In genomic region chr17:72654746-72655145, GRCh38 we compare ENCODE assay signal across 25 cellular contexts.
DNase-seq lines count a peak whose midpoint lies in the region; ATAC-seq and TF ChIP-seq lines count a peak whose summit lies in the region.
"Had no signal": no experiment of that assay in that cellular context is flagged by ENCODE, and none has a peak within 500 bp of the region (broad histone marks: within the 10 kb centered on the region; RNA-seq: fewer than 3 reads in every experiment).

No MANE protein-coding gene starts in this region.

- H2BK12ac ChIP-seq in neuronal stem cell (ENCODE audit: low read length) = no peak overlapping the region

- H3K4me3 ChIP-seq in neuronal stem cell (ENCODE audit: low read length in 2 of 2) = no peak overlapping the region
- H3K4me3 ChIP-seq in colonic mucosa = no peak overlapping the region

- H2BK120ac ChIP-seq in neuronal stem cell (ENCODE audit: low read depth, low read length) = no peak overlapping the region

- no CpG with 5 or more reads among the region's 12 CpGs for WGBS in neuronal stem cell (ENCODE audit: extremely low coverage in 2 of 2, insufficient read length in 2 of 2, insufficient replicate concordance in 1 of 2), 2 donors

- H3K79me1 ChIP-seq in neuronal stem cell (ENCODE audit: low read depth, low read length) = no peaks in the 10 kb centered on the region

- no peaks in the 10 kb centered on the region for H3K9me3 ChIP-seq in neuronal stem cell (replicated peaks in 1 of 2; ENCODE audit: control insufficient read depth in 2 of 2, insufficient read depth in 1 of 2, low read depth in 1 of 2, low read length in 2 of 2)
- H3K9me3 ChIP-seq in colonic mucosa = no peaks in the 10 kb centered on the region

- peak; percentile 75 for DNase-seq in COLO829 (ENCODE audit: low spot score)
- DNase-seq in SW480 (ENCODE audit: low spot score) = peak; percentile 55
- no peak for DNase-seq in left colon
- DNase-seq in neuronal stem cell (ENCODE audit: low spot score) = no peak
- no peak for DNase-seq in colonic mucosa
- no peak for DNase-seq in endothelial cell (ENCODE audit: low spot score)
- DNase-seq in activated CD4-positive, alpha-beta T cell treated with anti-CD3 and anti-CD28 coated beads, Interleukin-2, amount 10 ng/mL, durations not matched to agents 7 days and 5 days = no peak
- no peak for DNase-seq in stimulated activated CD4-positive, alpha-beta T cell treated with anti-CD3 and anti-CD28 coated beads, Interleukin-15, amount 100 ng/mL, for 24 hours
- DNase-seq: 8988T; AML-193; CD8-positive, alpha-beta memory T cell; DMS53; EL; H7; HFFc6; KBM-7; NCI-H1092; NCI-H1436 treated with DMSO at 0.1 percent for 48 hours; NCI-H2029; NCI-H2227 treated with DMSO at 0.1 percent for 48 hours; NCI-H510A; NK-92 treated with Interleukin-12 subunit alpha and Interleukin-12 subunit beta, amount 100 ng/mL, for 24 hours; Right ventricle myocardium superior had no signal

- POLR2A ChIA-PET in activated CD4-positive, alpha-beta T cell treated with anti-CD3 and anti-CD28 coated beads, Interleukin-2, amount 10 ng/mL, durations not matched to agents 7 days and 5 days (lab: Charles Lee) = no interaction called here

- peaks cover 0 to 3% (median 0%) of the 10 kb centered on the region in 3 experiments for H3K27me3 ChIP-seq in neuronal stem cell (ENCODE audit: control insufficient read depth in 3 of 3, insufficient read depth in 3 of 3, low read depth in 1 of 3, low read length in 3 of 3)
- no peaks in the 10 kb centered on the region for H3K27me3 ChIP-seq in colonic mucosa

- H2AFZ ChIP-seq in neuronal stem cell (ENCODE audit: low read length) = no peak overlapping the region

- peaks cover 4% of the 10 kb centered on the region for H3K27me3 Mint-ChIP-seq in endothelial cell (ENCODE audit: unreplicated experiment)
- H3K27me3 Mint-ChIP-seq in activated CD4-positive, alpha-beta T cell treated with anti-CD3 and anti-CD28 coated beads, Interleukin-2, amount 10 ng/mL, durations not matched to agents 7 days and 5 days = no peaks in the 10 kb centered on the region

- H3K4me1 ChIP-seq in neuronal stem cell (ENCODE audit: control insufficient read depth in 2 of 2, insufficient read depth in 1 of 2, low read depth in 1 of 2, low read length in 2 of 2) = peaks cover 2 to 5% of the 10 kb centered on the region in 2 donors
- H3K4me1 ChIP-seq in colonic mucosa = no peaks in the 10 kb centered on the region

- H3K4me1 Mint-ChIP-seq in endothelial cell (ENCODE audit: unreplicated experiment) = peaks cover 5% of the 10 kb centered on the region
- H3K4me1 Mint-ChIP-seq in activated CD4-positive, alpha-beta T cell treated with anti-CD3 and anti-CD28 coated beads, Interleukin-2, amount 10 ng/mL, durations not matched to agents 7 days and 5 days = no peaks in the 10 kb centered on the region
- H3K4me1 Mint-ChIP-seq: CD8-positive, alpha-beta memory T cell had no signal

- H3K36me3 Mint-ChIP-seq in endothelial cell (ENCODE audit: low read depth, unreplicated experiment) = no peaks in the 10 kb centered on the region
- no peaks in the 10 kb centered on the region for H3K36me3 Mint-ChIP-seq in activated CD4-positive, alpha-beta T cell treated with anti-CD3 and anti-CD28 coated beads, Interleukin-2, amount 10 ng/mL, durations not matched to agents 7 days and 5 days (ENCODE audit: low read depth)
- H3K36me3 Mint-ChIP-seq: CD8-positive, alpha-beta memory T cell had no signal

- peak overlapping the region; percentile 33 for H2BK15ac ChIP-seq in neuronal stem cell (ENCODE audit: low read length)

- no peak overlapping the region for H4K8ac ChIP-seq in neuronal stem cell (ENCODE audit: low read depth, low read length)

- intact Hi-C loops in left colon (cut with DNase I, micrococcal nuclease) (no loop called here), colonic mucosa (cut with DNase I) (loop anchor here (5.0 kb wide), 1 partner anchor 92 kb away; no protein-coding TSS in a partner anchor)

- H3K14ac ChIP-seq in neuronal stem cell (ENCODE audit: low read length) = peak overlapping the region; percentile 17

- no peak overlapping the region for H3K27ac ChIP-seq in neuronal stem cell (replicated peaks; ENCODE audit: low read length)
- no peak overlapping the region for H3K27ac ChIP-seq in colonic mucosa
- H3K27ac ChIP-seq: C4-2B, HL-60 had no signal

- H3K9ac ChIP-seq in neuronal stem cell (ENCODE audit: low read depth, low read length, poor library complexity) = no peak overlapping the region
- no peak overlapping the region for H3K9ac ChIP-seq in colonic mucosa (ENCODE audit: low read depth in 2 of 2, low read length in 2 of 2)

- no peak overlapping the region for H4K91ac ChIP-seq in neuronal stem cell (ENCODE audit: low read depth, low read length, poor library complexity)

- H2BK5ac ChIP-seq in neuronal stem cell (ENCODE audit: low read length) = no peak overlapping the region

- H3K27ac Mint-ChIP-seq in endothelial cell (ENCODE audit: unreplicated experiment) = no peak overlapping the region
- H3K27ac Mint-ChIP-seq in activated CD4-positive, alpha-beta T cell treated with anti-CD3 and anti-CD28 coated beads, Interleukin-2, amount 10 ng/mL, durations not matched to agents 7 days and 5 days = no peak overlapping the region
- H3K27ac Mint-ChIP-seq: CD8-positive, alpha-beta memory T cell; HFFc6 had no signal

- peak overlapping the region; percentile 26 for H3K23ac ChIP-seq in neuronal stem cell (ENCODE audit: low read depth, low read length, poor library complexity)

- peak overlapping the region; percentile 77 for H3K18ac ChIP-seq in neuronal stem cell (ENCODE audit: low read length)

- CTCF ChIA-PET in activated CD4-positive, alpha-beta T cell treated with anti-CD3 and anti-CD28 coated beads, Interleukin-2, amount 10 ng/mL, durations not matched to agents 7 days and 5 days (lab: Charles Lee) = interaction anchor here (1.4 kb wide), 1 partner anchor 13 kb away, joined by 4 read pairs; no protein-coding TSS in a partner anchor

- H3K9me3 Mint-ChIP-seq in endothelial cell (ENCODE audit: unreplicated experiment) = no peaks in the 10 kb centered on the region
- H3K9me3 Mint-ChIP-seq in activated CD4-positive, alpha-beta T cell treated with anti-CD3 and anti-CD28 coated beads, Interleukin-2, amount 10 ng/mL, durations not matched to agents 7 days and 5 days = no peaks in the 10 kb centered on the region
- H3K9me3 Mint-ChIP-seq: CD8-positive, alpha-beta memory T cell; HFFc6 had no signal

- H3K4me3 Mint-ChIP-seq in endothelial cell (ENCODE audit: unreplicated experiment) = no peak overlapping the region
- no peak overlapping the region for H3K4me3 Mint-ChIP-seq in activated CD4-positive, alpha-beta T cell treated with anti-CD3 and anti-CD28 coated beads, Interleukin-2, amount 10 ng/mL, durations not matched to agents 7 days and 5 days
- H3K4me3 Mint-ChIP-seq: CD8-positive, alpha-beta memory T cell; HFFc6 had no signal

- H3K4me2 ChIP-seq in neuronal stem cell (ENCODE audit: insufficient read depth, low read length, poor library complexity, severe bottlenecking) = no peak overlapping the region

- peak; percentile 17 for ATAC-seq in left colon

- H3K36me3 ChIP-seq in neuronal stem cell (replicated peaks in 1 of 2; ENCODE audit: control insufficient read depth in 2 of 2, insufficient read depth in 2 of 2, low read length in 2 of 2) (no peaks in the 10 kb centered on the region), colonic mucosa (no peaks in the 10 kb centered on the region)

- H3K4ac ChIP-seq in neuronal stem cell (ENCODE audit: low read length) = no peak overlapping the region

- peak overlapping the region; percentile 58 for H2AK5ac ChIP-seq in neuronal stem cell (ENCODE audit: low read depth, low read length)

- TF ChIP-seq CTCF in colonic mucosa (IDR thresholded peaks at IDR 0.05) = no peak
- TF ChIP-seq CTCF in endothelial cell (IDR thresholded peaks at IDR 0.05; ENCODE audit: unreplicated experiment) = no peak

Comparison
In these comparisons a context has a peak if more than half of its experiments do, and no peak if none do; other contexts are left out.
1. DNase-seq: peak in COLO829 (single experiment) and SW480 (single experiment); none in left colon (0 of 2), neuronal stem cell (single experiment), colonic mucosa (single experiment), endothelial cell (single experiment), activated CD4-positive, alpha-beta T cell treated with anti-CD3 and anti-CD28 coated beads, Interleukin-2, amount 10 ng/mL, durations not matched to agents 7 days and 5 days (single experiment) and stimulated activated CD4-positive, alpha-beta T cell treated with anti-CD3 and anti-CD28 coated beads, Interleukin-15, amount 100 ng/mL, for 24 hours (single experiment).